In the genomic region with DNA sequence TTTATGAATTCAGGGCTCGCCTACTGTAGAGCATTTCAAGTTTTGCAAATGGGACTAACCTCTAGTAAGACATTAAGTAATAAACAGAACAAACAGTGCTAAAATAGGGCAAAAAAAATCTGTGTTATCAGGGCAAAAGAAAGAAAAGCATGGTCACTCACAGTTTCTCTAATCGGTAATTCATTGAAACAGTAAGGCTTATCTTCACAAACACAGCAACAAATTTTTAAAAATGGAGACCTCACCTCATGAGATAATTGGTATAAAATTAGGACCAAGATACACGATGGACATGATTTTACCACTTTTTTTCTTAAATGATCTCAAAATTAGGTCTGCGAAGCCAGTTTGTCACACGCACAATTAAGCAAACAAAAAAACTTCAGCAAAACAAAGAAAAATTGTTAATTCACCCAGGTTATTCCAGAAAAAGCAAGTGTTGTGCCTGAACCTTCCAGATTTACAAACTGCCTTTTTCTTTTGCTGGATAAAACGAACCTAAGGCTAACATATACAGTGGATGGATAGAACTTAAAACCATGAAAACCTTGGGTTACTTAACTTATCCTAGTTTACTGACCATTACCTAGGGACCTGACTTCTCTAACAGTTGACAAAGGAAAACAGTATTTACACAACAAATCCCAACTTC, we compare ENCODE assay signal across 8 cellular contexts. TPM values are rescaled to one million over a fixed set of nuclear protein-coding genes. Genes with fewer than 3 reads are reported as not detected.
A peak's percentile ranks its signal among the peaks of the same experiment; 100 is the strongest.
DNase-seq lines count a peak whose midpoint lies in the region; ATAC-seq and TF ChIP-seq lines count a peak whose summit lies in the region.

No MANE protein-coding gene starts in this region.

- H3K9me3 Mint-ChIP-seq in central memory CD8-positive, alpha-beta T cell: no peaks in the 10 kb centered on the region

- H3K4me3 Mint-ChIP-seq in central memory CD8-positive, alpha-beta T cell: peak overlapping the region; percentile 95

- H3K27ac ChIP-seq in A673 (ENCODE audit: low read depth, low read length, poor library complexity, severe bottlenecking) (peak overlapping the region; percentile 89), mucosa of rectum (ENCODE audit: low read depth in 2 of 2, low read length in 2 of 2) (peak overlapping the region; percentile 93 to 95)

- no peaks in the 10 kb centered on the region for H3K27me3 ChIP-seq in A673 (replicated peaks; ENCODE audit: insufficient read depth, low read depth, low read length, poor library complexity)
- H3K27me3 ChIP-seq in mucosa of rectum (ENCODE audit: control insufficient read depth in 2 of 2, insufficient read depth in 2 of 2, low read length in 2 of 2): no peaks in the 10 kb centered on the region

- DNase-seq in A673 (ENCODE audit: low spot score) (no peak), NOMO-1 (lab: John Stamatoyannopoulos, UW; ENCODE audit: unreplicated experiment in 2 of 2) (no peak), NCI-H345 treated with DMSO at 0.1 percent for 48 hours (lab: John Stamatoyannopoulos, UW; ENCODE audit: unreplicated experiment) (no peak), occipital lobe (lab: John Stamatoyannopoulos, UW) (no peak)
- no peak for DNase-seq in Jurkat, Clone E6-1 (ENCODE audit: low read depth, low spot score)
- no peak for DNase-seq in central memory CD8-positive, alpha-beta T cell (ENCODE audit: low spot score in 2 of 2)

- peaks cover 22% of the 10 kb centered on the region for H3K36me3 ChIP-seq in A673 (ENCODE audit: insufficient read depth, low read length, poor library complexity, severe bottlenecking)
- peaks cover 6 to 10% of the 10 kb centered on the region in 2 donors for H3K36me3 ChIP-seq in mucosa of rectum (ENCODE audit: control insufficient read depth in 2 of 2, insufficient read depth in 2 of 2, low read length in 2 of 2)

- TSS peak; percentile 38 for BruUV-seq in A673 (replicated peaks; lab: Mats Ljungman, UMichigan)

- CTCF ChIA-PET in A673 (lab: Charles Lee): no interaction called here

- H3K9me3 ChIP-seq in A673 (ENCODE audit: low read depth, low read length, poor library complexity, severe bottlenecking) (no peaks in the 10 kb centered on the region), mucosa of rectum (ENCODE audit: control insufficient read depth in 2 of 2, low read length in 2 of 2) (no peaks in the 10 kb centered on the region)

- no peak for ATAC-seq in central memory CD8-positive, alpha-beta T cell (replicated peaks; ENCODE audit: extremely low read depth, poor library complexity, severe bottlenecking)
- no peak for ATAC-seq in GM18517 (IDR thresholded peaks at IDR 0.05; ENCODE audit: unreplicated experiment)

- POLR2A ChIA-PET in A673 (lab: Charles Lee; ENCODE audit: low non-redundant PET): interaction anchor here (0.7 kb wide), 1 partner anchor 23 kb away, joined by 4 read pairs; no protein-coding TSS in a partner anchor

- H3K27me3 Mint-ChIP-seq in central memory CD8-positive, alpha-beta T cell: no peaks in the 10 kb centered on the region

- peaks cover 45% of the 10 kb centered on the region for H3K4me1 ChIP-seq in A673 (ENCODE audit: insufficient read depth, low read length, poor library complexity, severe bottlenecking)
- H3K4me1 ChIP-seq in mucosa of rectum (ENCODE audit: control insufficient read depth in 2 of 2, insufficient read depth in 2 of 2, low read length in 2 of 2): peaks cover 30 to 32% of the 10 kb centered on the region in 2 donors

- peak overlapping the region; percentile 83 for H3K4me3 ChIP-seq in A673 (ENCODE audit: low read depth, low read length, poor library complexity, severe bottlenecking)
- H3K4me3 ChIP-seq in Jurkat, Clone E6-1 (ENCODE audit: low read length): peak overlapping the region; percentile 84
- H3K4me3 ChIP-seq in mucosa of rectum (ENCODE audit: low read length in 2 of 2): peak overlapping the region; percentile 85 to 89

- H3K9ac ChIP-seq in mucosa of rectum (ENCODE audit: low read depth in 1 of 2, low read length in 2 of 2): peak overlapping the region; percentile 80 to 89

- TF ChIP-seq CTCF in A673 (conservative IDR thresholded peaks at IDR 0.05; ENCODE audit: low read depth, low read length): no peak

- H3K4me1 Mint-ChIP-seq in central memory CD8-positive, alpha-beta T cell: peaks cover 64% of the 10 kb centered on the region

- intact Hi-C loops in A673 (cut with micrococcal nuclease; ENCODE audit: unreplicated experiment): loop anchor here (5.0 kb wide), 1 partner anchor 104 kb away; a partner anchor contains a TSS

- peaks cover 26% of the 10 kb centered on the region for H3K36me3 Mint-ChIP-seq in central memory CD8-positive, alpha-beta T cell (ENCODE audit: insufficient read depth)

- H3K27ac Mint-ChIP-seq in central memory CD8-positive, alpha-beta T cell (ENCODE audit: low read depth): peak overlapping the region; percentile 71

RNA-seq across cellular contexts. Expression of a gene that starts 1.4 kb away (rescaled TPM):
- 210 and 214 TPM in 2 replicates for total RNA-seq in A673 (2021)
- polyA plus RNA-seq in Jurkat, Clone E6-1 (2012; ENCODE audit: insufficient read depth, insufficient read length): 148 TPM
- 101 TPM for total RNA-seq in occipital lobe
